In the genomic region with DNA sequence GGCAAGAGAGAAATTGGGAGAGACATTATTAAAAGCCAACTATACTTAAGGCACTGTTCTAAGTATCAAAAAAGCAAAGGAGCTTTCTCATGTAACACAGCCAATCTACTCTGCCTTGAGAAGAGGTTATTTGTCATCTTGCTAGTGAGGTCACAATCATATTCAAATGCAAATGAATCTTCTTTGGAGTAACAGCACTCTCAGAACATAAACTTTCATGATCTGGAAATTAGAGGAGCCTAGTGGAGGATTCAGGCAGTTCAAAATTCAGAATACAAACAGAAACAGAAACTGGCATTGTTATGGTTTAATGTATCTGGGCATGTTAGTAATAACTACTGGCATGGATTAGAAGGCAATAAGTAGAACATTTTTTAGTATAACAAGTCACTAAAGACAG, we compare ENCODE assay signal across 9 cellular contexts. TPM values are rescaled to one million over a fixed set of nuclear protein-coding genes. Genes with fewer than 3 reads are reported as not detected.
DNase-seq lines count a peak whose midpoint lies in the region; ATAC-seq, FAIRE-seq and TF ChIP-seq lines count a peak whose summit lies in the region.
"Had no signal": no experiment of that assay in that cellular context is flagged by ENCODE, and none has a peak within 500 bp of the region (broad histone marks: within the 10 kb centered on the region; RNA-seq: fewer than 3 reads in every experiment).

No MANE protein-coding gene starts in this region.

- no peak for TF ChIP-seq POLR2A in GM12891 (IDR thresholded peaks at IDR 0.05; ENCODE audit: low read depth, low read length)

- H3K9me3 ChIP-seq in MM.1S (replicated peaks; ENCODE audit: insufficient read depth, low read length) = no peaks in the 10 kb centered on the region
- no peaks in the 10 kb centered on the region for H3K9me3 ChIP-seq in neutrophil
- no peaks in the 10 kb centered on the region for H3K9me3 ChIP-seq in small intestine (ENCODE audit: control insufficient read depth, low read depth)
- H3K9me3 ChIP-seq: transverse colon had no signal

- peak overlapping the region; percentile 56 for H3K4me2 ChIP-seq in MM.1S (ENCODE audit: low read depth, low read length)

- peak overlapping the region; percentile 30; the same call in 1 of the 2 replicates for H3K27ac ChIP-seq in MM.1S (ENCODE audit: low read length)
- H3K27ac ChIP-seq in neutrophil = peak overlapping the region; percentile 10
- no peak overlapping the region for H3K27ac ChIP-seq in small intestine (ENCODE audit: low read depth in 1 of 2, low read length in 1 of 2)

- no peak overlapping the region for H3K9ac ChIP-seq in MM.1S (ENCODE audit: low read length)

- TF ChIP-seq CTCF in MM.1S (IDR thresholded peaks at IDR 0.05; ENCODE audit: low read length) (peak; percentile 24), neutrophil (IDR thresholded peaks at IDR 0.05) (no peak)

- H3K4me1 ChIP-seq in MM.1S (ENCODE audit: low read length) = peaks cover 4% of the 10 kb centered on the region; the same call in 1 of the 2 replicates
- H3K4me1 ChIP-seq in neutrophil (ENCODE audit: control insufficient read depth in 1 of 2, insufficient read depth in 1 of 2, low read depth in 1 of 2, low read length in 1 of 2) = peaks cover 13 to 25% of the 10 kb centered on the region in 2 experiments
- peaks cover 0 to 2% of the 10 kb centered on the region in 2 donors for H3K4me1 ChIP-seq in small intestine (ENCODE audit: control insufficient read depth in 2 of 2, insufficient read depth in 1 of 2, low read depth in 1 of 2, low read length in 1 of 2)

- H3K4me3 ChIP-seq in MM.1S (ENCODE audit: low read length) (peak overlapping the region; percentile 8; the same call in 1 of the 2 replicates), neutrophil (ENCODE audit: low read depth in 1 of 2, low read length in 1 of 2) (no peak overlapping the region), small intestine (ENCODE audit: low read depth in 1 of 2, low read length in 2 of 2) (no peak overlapping the region)
- H3K4me3 ChIP-seq: transverse colon had no signal

- H3K36me3 ChIP-seq in MM.1S (replicated peaks; ENCODE audit: insufficient read depth, low read length) (no peaks in the 10 kb centered on the region), neutrophil (no peaks in the 10 kb centered on the region), small intestine (ENCODE audit: control insufficient read depth in 2 of 2, insufficient read depth in 2 of 2, low read length in 2 of 2) (no peaks in the 10 kb centered on the region)
- H3K36me3 ChIP-seq: transverse colon had no signal

- H2AFZ ChIP-seq in MM.1S (ENCODE audit: low read length) = no peak overlapping the region

- H3K27me3 ChIP-seq in MM.1S (replicated peaks; ENCODE audit: insufficient read depth, low read length) (no peaks in the 10 kb centered on the region), neutrophil (no peaks in the 10 kb centered on the region), small intestine (ENCODE audit: control insufficient read depth in 2 of 2, insufficient read depth in 2 of 2, low read length in 2 of 2) (no peaks in the 10 kb centered on the region)
- H3K27me3 ChIP-seq: transverse colon had no signal

- H3K9me2 ChIP-seq in MM.1S (replicated peaks; ENCODE audit: insufficient read depth, low read length) = no peaks in the 10 kb centered on the region

- FAIRE-seq in GM12891 (lab: Jason Lieb, UNC) (peak; percentile 83), small intestine (lab: Jason Lieb, UNC) (no peak)

- H4K20me1 ChIP-seq in MM.1S (ENCODE audit: insufficient read depth, low read length) = peaks cover 10% of the 10 kb centered on the region; the same call in 1 of the 2 replicates

- no peak for DNase-seq in GM12891 (ENCODE audit: insufficient read length, low spot score)
- peak; percentile 67 for DNase-seq in MM.1S
- DNase-seq in central memory CD4-positive, alpha-beta T cell = peak; percentile 23
- DNase-seq in small intestine = no peak
- DNase-seq in mesenteric fat pad (ENCODE audit: low spot score) = no peak
- DNase-seq in NCI-H82 (lab: John Stamatoyannopoulos, UW) = no peak
- DNase-seq: transverse colon had no signal

- peaks cover 95% of the 10 kb centered on the region for H3K79me2 ChIP-seq in MM.1S (ENCODE audit: low read length)

- no peak for ATAC-seq in HG03108 (IDR thresholded peaks at IDR 0.05; ENCODE audit: unreplicated experiment)

- H3F3A ChIP-seq in MM.1S (ENCODE audit: insufficient read depth, low read length) = peaks cover 14% of the 10 kb centered on the region

TF ChIP-seq in GM12891, 5 proteins besides CTCF, POLR2A, EP300 and RAD21:
- TF ChIP-seq PAX5 (IDR thresholded peaks at IDR 0.05; ENCODE audit: insufficient read depth, low read length, severe bottlenecking) (no peak), POLR2AphosphoS5 (IDR thresholded peaks at IDR 0.05; ENCODE audit: low read depth, low read length) (no peak), SPI1 (IDR thresholded peaks at IDR 0.05; ENCODE audit: low read depth, low read length) (no peak), TAF1 (IDR thresholded peaks at IDR 0.05; ENCODE audit: low read depth, low read length) (no peak), POU2F2 (IDR thresholded peaks at IDR 0.05; ENCODE audit: low read depth, low read length) (no peak)

RNA-seq across cellular contexts. Expression of a gene that starts 57.4 kb away (rescaled TPM):
- polyA plus RNA-seq in GM12891 (2012; ENCODE audit: low read depth, missing spikeins) = 17.9 TPM
- 10 to 100 TPM; 10.3 to 12.7 (median 12.5) TPM for polyA plus RNA-seq in small intestine
- total RNA-seq in mesenteric fat pad = 25.2 TPM

RNA-seq across cellular contexts. Expression of a gene that starts 57.7 kb away (rescaled TPM):
- 13.6 TPM for polyA plus RNA-seq in GM12891 (2012; ENCODE audit: low read depth, missing spikeins)
- 10 to 100 TPM; 19.7 to 23.8 (median 22.1) TPM for polyA plus RNA-seq in small intestine
- total RNA-seq in mesenteric fat pad = 31.2 TPM

Comparison
In these comparisons a context has a peak if more than half of its experiments do, and no peak if none do; other contexts are left out.
1. DNase-seq: peak in MM.1S (single experiment) and central memory CD4-positive, alpha-beta T cell (single experiment); none in GM12891 (single experiment), small intestine (single experiment), mesenteric fat pad (single experiment) and NCI-H82 (single experiment).
2. H3K27ac ChIP-seq: peak in MM.1S (single experiment) and neutrophil (single experiment); none in small intestine (0 of 2).